8 cellular contexts compared by ENCODE assay signal in genomic region chr3:185270262-185270955, GRCh38. TPM values are rescaled to one million over a fixed set of nuclear protein-coding genes. Genes with fewer than 3 reads are reported as not detected.
DNase-seq lines count a peak whose midpoint lies in the region; ATAC-seq and TF ChIP-seq lines count a peak whose summit lies in the region.

No MANE protein-coding gene starts in this region.

- in situ Hi-C loops in astrocyte of the cerebellum (cut with HindIII; ENCODE audit: low sequenced_read_pairs) = loop anchor here (5.0 kb wide), 1 partner anchor 68 kb away; no protein-coding TSS in a partner anchor

- H3K36me3 ChIP-seq in right lobe of liver = no peaks in the 10 kb centered on the region

- no peaks in the 10 kb centered on the region for H3K27me3 ChIP-seq in right lobe of liver

- intact Hi-C loops in right lobe of liver (cut with DNase I) = no loop called here

- no peak overlapping the region for H3K4me3 Mint-ChIP-seq in stimulated activated naive CD8-positive, alpha-beta T cell treated with anti-CD3 and anti-CD28 coated beads, Interleukin-15, amount 100 ng/mL, for 72 hours

- DNase-seq in stimulated activated naive CD8-positive, alpha-beta T cell treated with anti-CD3 and anti-CD28 coated beads, Interleukin-15, amount 100 ng/mL, for 72 hours = no peak
- no peak for DNase-seq in stimulated activated naive CD8-positive, alpha-beta T cell treated with anti-CD3 and anti-CD28 coated beads, Interleukin-15, Interleukin-2, amounts not matched to agents 100 U/mL and 50 U/mL, for 24 hours
- DNase-seq in NCI-H2107 (lab: John Stamatoyannopoulos, UW) (peak; percentile 57), astrocyte of the cerebellum (ENCODE audit: low read depth) (no peak), right lobe of liver (peak in 2 of 3 donors; percentile 33 to 66), NCI-H128 (lab: John Stamatoyannopoulos, UW; ENCODE audit: unreplicated experiment) (no peak), KG1 (lab: John Stamatoyannopoulos, UW) (no peak), CD1c-positive myeloid dendritic cell (ENCODE audit: extremely low spot score) (no peak)

- no peak overlapping the region for H3K27ac ChIP-seq in right lobe of liver

- TF ChIP-seq CTCF in astrocyte of the cerebellum (IDR thresholded peaks at IDR 0.05; ENCODE audit: low read depth, low read length, missing control alignments) (peak; percentile 65), right lobe of liver (IDR thresholded peaks at IDR 0.05) (peak; percentile 58 to 73 (median 68))

- no peaks in the 10 kb centered on the region for H3K9me3 ChIP-seq in right lobe of liver

- H3K4me3 ChIP-seq in astrocyte of the cerebellum (ENCODE audit: low read depth, low read length) (no peak overlapping the region), right lobe of liver (no peak overlapping the region)

- peak; percentile 76 for ATAC-seq in stimulated activated naive CD8-positive, alpha-beta T cell treated with anti-CD3 and anti-CD28 coated beads, Interleukin-15, amount 100 ng/mL, for 72 hours
- ATAC-seq in stimulated activated naive CD8-positive, alpha-beta T cell treated with anti-CD3 and anti-CD28 coated beads, Interleukin-15, Interleukin-2, amounts not matched to agents 100 U/mL and 50 U/mL, for 24 hours = no peak
- peak; percentile 100 for ATAC-seq in right lobe of liver

- no peaks in the 10 kb centered on the region for H3K4me1 ChIP-seq in right lobe of liver

- no peak overlapping the region for H3K27ac Mint-ChIP-seq in stimulated activated naive CD8-positive, alpha-beta T cell treated with anti-CD3 and anti-CD28 coated beads, Interleukin-15, amount 100 ng/mL, for 72 hours

- TF ChIP-seq POLR2A in right lobe of liver (IDR thresholded peaks at IDR 0.05) = no peak

- peaks cover 44% of the 10 kb centered on the region for H3K27me3 Mint-ChIP-seq in stimulated activated naive CD8-positive, alpha-beta T cell treated with anti-CD3 and anti-CD28 coated beads, Interleukin-15, amount 100 ng/mL, for 72 hours

- 41% methylated on average over 3 of the region's 4 CpGs for WGBS in right lobe of liver (ENCODE audit: insufficient coverage, low coverage, low lambda C conversion rate, missing lambda C conversion rate)

- H3K4me1 Mint-ChIP-seq in stimulated activated naive CD8-positive, alpha-beta T cell treated with anti-CD3 and anti-CD28 coated beads, Interleukin-15, amount 100 ng/mL, for 72 hours = no peaks in the 10 kb centered on the region

- H3K9me3 Mint-ChIP-seq in stimulated activated naive CD8-positive, alpha-beta T cell treated with anti-CD3 and anti-CD28 coated beads, Interleukin-15, amount 100 ng/mL, for 72 hours = no peaks in the 10 kb centered on the region

RNA-seq across cellular contexts. Expression of gene EHHADH, which starts 16.6 kb away (rescaled TPM):
- total RNA-seq in right lobe of liver = 100 to 1,000 TPM; 138 to 322 (median 216) TPM

Comparison
In these comparisons a context has a peak if more than half of its experiments do, and no peak if none do; other contexts are left out.
1. DNase-seq: peak in NCI-H2107 (single experiment) and right lobe of liver (2 of 3); none in stimulated activated naive CD8-positive, alpha-beta T cell treated with anti-CD3 and anti-CD28 coated beads, Interleukin-15, amount 100 ng/mL, for 72 hours (0 of 2), stimulated activated naive CD8-positive, alpha-beta T cell treated with anti-CD3 and anti-CD28 coated beads, Interleukin-15, Interleukin-2, amounts not matched to agents 100 U/mL and 50 U/mL, for 24 hours (single experiment), astrocyte of the cerebellum (single experiment), NCI-H128 (single experiment), KG1 (single experiment) and CD1c-positive myeloid dendritic cell (single experiment).